36 cellular contexts compared by ENCODE assay signal in the genomic region with DNA sequence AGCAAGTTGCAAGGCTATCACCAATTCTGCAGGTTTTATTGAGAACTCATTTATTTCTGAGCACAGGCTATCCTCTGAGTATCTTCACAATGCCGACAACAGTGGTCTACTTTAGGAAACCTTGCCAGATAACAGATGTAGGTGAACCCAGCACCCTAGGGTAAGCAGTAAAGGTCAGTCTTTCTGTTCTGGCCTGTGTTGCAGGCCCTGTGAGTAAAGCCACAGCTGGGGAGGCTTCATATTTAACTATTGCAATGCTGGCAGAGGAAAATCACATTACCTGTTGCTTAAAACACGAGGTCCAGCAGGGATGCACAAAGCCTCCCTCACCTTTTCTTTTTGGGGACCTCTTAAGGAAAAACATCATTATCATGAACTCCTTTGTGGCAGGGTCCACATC. TPM values are rescaled to one million over a fixed set of nuclear protein-coding genes. Genes with fewer than 3 reads are reported as not detected.
"Had no signal": no experiment of that assay in that cellular context is flagged by ENCODE, and none has a peak within 500 bp of the region (broad histone marks: within the 10 kb centered on the region; RNA-seq: fewer than 3 reads in every experiment).

No MANE protein-coding gene starts in this region.

- H3K9me3 ChIP-seq: ascending aorta, esophagus squamous epithelium, gastroesophageal sphincter had no signal

- DNase-seq: activated B cell treated with CpG ODN at 0.5 μM for 24 hours; activated CD4-positive, alpha-beta T cell treated with anti-CD3 and anti-CD28 coated beads for 48 hours; activated CD4-positive, alpha-beta T cell treated with anti-CD3 and anti-CD28 coated beads, Interleukin-2, amount 50 U/mL, for 1 hour; activated CD4-positive, alpha-beta T cell treated with anti-CD3 and anti-CD28 coated beads, Interleukin-2, amount 50 U/mL, for 48 hours; activated CD8-positive, alpha-beta memory T cell treated with anti-CD3 and anti-CD28 coated beads for 24 hours; activated CD8-positive, alpha-beta memory T cell treated with anti-CD3 and anti-CD28 coated beads, Interleukin-2, amount 50 U/mL, for 4 hours; activated CD8-positive, alpha-beta T cell treated with anti-CD3 and anti-CD28 coated beads for 36 hours; activated gamma-delta T cell; activated naive CD4-positive, alpha-beta T cell; activated naive CD4-positive, alpha-beta T cell treated with anti-CD3 and anti-CD28 coated beads, Interleukin-2, amount 10 ng/mL, durations not matched to agents 7 days and 5 days; activated naive CD8-positive, alpha-beta T cell treated with anti-CD3 and anti-CD28 coated beads, Interleukin-2, amount 10 ng/mL, durations not matched to agents 7 days and 5 days; activated T-cell treated with anti-CD3 and anti-CD28 coated beads for 4 hours; activated T-cell treated with anti-CD3 and anti-CD28 coated beads, Interleukin-2, amount 50 U/mL, for 24 hours; activated T-cell treated with anti-CD3 and anti-CD28 coated beads, Interleukin-2, amount 50 U/mL, for 72 hours; brain microvascular endothelial cell; cortex of kidney; dermis blood vessel endothelial cell; effector CD4-positive, alpha-beta T cell; esophagus squamous epithelium; foreskin melanocyte; T-helper 1 cell; T-helper 17 cell; T1000; WERI-Rb-1 had no signal

- H3K4me1 Mint-ChIP-seq: activated B cell treated with CpG ODN at 0.5 μM for 24 hours; activated naive CD4-positive, alpha-beta T cell treated with anti-CD3 and anti-CD28 coated beads, Interleukin-2, amount 10 ng/mL, durations not matched to agents 7 days and 5 days; activated naive CD8-positive, alpha-beta T cell treated with anti-CD3 and anti-CD28 coated beads, Interleukin-2, amount 10 ng/mL, durations not matched to agents 7 days and 5 days; central memory CD8-positive, alpha-beta T cell; T-helper 17 cell had no signal

- H3K4me3 Mint-ChIP-seq: activated B cell treated with CpG ODN at 0.5 μM for 24 hours; activated CD8-positive, alpha-beta T cell treated with anti-CD3 and anti-CD28 coated beads for 36 hours; activated naive CD4-positive, alpha-beta T cell treated with anti-CD3 and anti-CD28 coated beads, Interleukin-2, amount 10 ng/mL, durations not matched to agents 7 days and 5 days; activated naive CD8-positive, alpha-beta T cell treated with anti-CD3 and anti-CD28 coated beads, Interleukin-2, amount 10 ng/mL, durations not matched to agents 7 days and 5 days; activated T-cell treated with anti-CD3 and anti-CD28 coated beads, Interleukin-2, amount 50 U/mL, for 24 hours; activated T-cell treated with anti-CD3 and anti-CD28 coated beads, Interleukin-2, amount 50 U/mL, for 72 hours; central memory CD8-positive, alpha-beta T cell; T-helper 17 cell; T-helper 2 cell treated with Interferon-gamma antibody and Interleukin-4, amounts not matched to agents 5 μg/mL and 100 μg/mL, for 36 hours had no signal

- H3K27me3 Mint-ChIP-seq: activated B cell treated with CpG ODN at 0.5 μM for 24 hours; activated CD8-positive, alpha-beta T cell treated with anti-CD3 and anti-CD28 coated beads for 36 hours; activated naive CD8-positive, alpha-beta T cell treated with anti-CD3 and anti-CD28 coated beads, Interleukin-2, amount 10 ng/mL, durations not matched to agents 7 days and 5 days; activated T-cell treated with anti-CD3 and anti-CD28 coated beads, Interleukin-2, amount 50 U/mL, for 24 hours had no signal

- H3K9me3 Mint-ChIP-seq: activated B cell treated with CpG ODN at 0.5 μM for 24 hours; activated CD8-positive, alpha-beta T cell treated with anti-CD3 and anti-CD28 coated beads for 36 hours; activated naive CD4-positive, alpha-beta T cell treated with anti-CD3 and anti-CD28 coated beads, Interleukin-2, amount 10 ng/mL, durations not matched to agents 7 days and 5 days; activated naive CD4-positive, alpha-beta T cell treated with anti-CD3 and anti-CD28 coated beads, Interleukin-2, amount 50 U/mL, for 72 hours; activated naive CD8-positive, alpha-beta T cell treated with anti-CD3 and anti-CD28 coated beads, Interleukin-2, amount 10 ng/mL, durations not matched to agents 7 days and 5 days; activated T-cell treated with anti-CD3 and anti-CD28 coated beads, Interleukin-2, amount 50 U/mL, for 24 hours; activated T-cell treated with anti-CD3 and anti-CD28 coated beads, Interleukin-2, amount 50 U/mL, for 72 hours; central memory CD8-positive, alpha-beta T cell; T-helper 2 cell treated with Interferon-gamma antibody and Interleukin-4, amounts not matched to agents 5 μg/mL and 100 μg/mL, for 36 hours had no signal

- ATAC-seq: activated CD4-positive, CD25-positive, alpha-beta regulatory T cell treated with anti-CD3 and anti-CD28 coated beads, Interleukin-2, amount 50 U/mL, for 24 hours; activated CD8-positive, alpha-beta T cell treated with anti-CD3 and anti-CD28 coated beads for 36 hours; activated naive CD4-positive, alpha-beta T cell treated with anti-CD3 and anti-CD28 coated beads, Interleukin-2, amount 50 U/mL, for 72 hours; activated T-cell treated with anti-CD3 and anti-CD28 coated beads, Interleukin-2, amount 50 U/mL, for 72 hours; gastroesophageal sphincter; T-helper 17 cell had no signal

- H3K4me1 ChIP-seq: ascending aorta, esophagus squamous epithelium, gastroesophageal sphincter had no signal

- H3K4me3 ChIP-seq: ascending aorta, esophagus squamous epithelium, gastroesophageal sphincter had no signal

- H3K36me3 ChIP-seq: ascending aorta, brain microvascular endothelial cell, esophagus squamous epithelium, WERI-Rb-1 had no signal

- H3K27ac ChIP-seq: ascending aorta, brain microvascular endothelial cell, epithelial cell of prostate, esophagus squamous epithelium, gastroesophageal sphincter, WERI-Rb-1 had no signal

- H3K27me3 ChIP-seq: ascending aorta, brain microvascular endothelial cell, esophagus squamous epithelium, gastroesophageal sphincter had no signal

- H3K27ac Mint-ChIP-seq: activated B cell treated with CpG ODN at 0.5 μM for 24 hours; activated CD8-positive, alpha-beta T cell treated with anti-CD3 and anti-CD28 coated beads for 36 hours; activated naive CD4-positive, alpha-beta T cell treated with anti-CD3 and anti-CD28 coated beads, Interleukin-2, amount 10 ng/mL, durations not matched to agents 7 days and 5 days; activated naive CD4-positive, alpha-beta T cell treated with anti-CD3 and anti-CD28 coated beads, Interleukin-2, amount 50 U/mL, for 72 hours; activated naive CD8-positive, alpha-beta T cell treated with anti-CD3 and anti-CD28 coated beads, Interleukin-2, amount 10 ng/mL, durations not matched to agents 7 days and 5 days; activated T-cell treated with anti-CD3 and anti-CD28 coated beads, Interleukin-2, amount 50 U/mL, for 24 hours; activated T-cell treated with anti-CD3 and anti-CD28 coated beads, Interleukin-2, amount 50 U/mL, for 72 hours; T-helper 17 cell; T-helper 2 cell treated with Interferon-gamma antibody and Interleukin-4, amounts not matched to agents 5 μg/mL and 100 μg/mL, for 36 hours had no signal

- H3K36me3 Mint-ChIP-seq: activated naive CD4-positive, alpha-beta T cell treated with anti-CD3 and anti-CD28 coated beads, Interleukin-2, amount 10 ng/mL, durations not matched to agents 7 days and 5 days; activated naive CD4-positive, alpha-beta T cell treated with anti-CD3 and anti-CD28 coated beads, Interleukin-2, amount 50 U/mL, for 72 hours; activated naive CD8-positive, alpha-beta T cell treated with anti-CD3 and anti-CD28 coated beads, Interleukin-2, amount 10 ng/mL, durations not matched to agents 7 days and 5 days had no signal

RNA-seq across cellular contexts. Expression of gene FSD2, which starts 59.1 kb away (rescaled TPM):
- total RNA-seq: activated B cell treated with CpG ODN at 0.5 μM for 24 hours; activated CD8-positive, alpha-beta T cell treated with anti-CD3 and anti-CD28 coated beads for 36 hours; activated naive CD4-positive, alpha-beta T cell treated with anti-CD3 and anti-CD28 coated beads, Interleukin-2, amount 50 U/mL, for 72 hours; activated naive CD8-positive, alpha-beta T cell treated with anti-CD3 and anti-CD28 coated beads, Interleukin-2, amount 10 ng/mL, durations not matched to agents 7 days and 5 days; activated T-cell treated with anti-CD3 and anti-CD28 coated beads, Interleukin-2, amount 50 U/mL, for 72 hours; ascending aorta; bronchial epithelial cell; chondrocyte; dermis blood vessel endothelial cell; endothelial cell of umbilical vein; esophagus squamous epithelium; fibroblast of lung; fibroblast of villous mesenchyme; gastroesophageal sphincter; T-helper 17 cell had no signal
